ENCODE assay signal across 26 cellular contexts in genomic region chr2:56542213-56542612, GRCh38.
A peak's percentile ranks its signal among the peaks of the same experiment; 100 is the strongest.
DNase-seq lines count a peak whose midpoint lies in the region; ATAC-seq, FAIRE-seq and TF ChIP-seq lines count a peak whose summit lies in the region.
"Had no signal": no experiment of that assay in that cellular context is flagged by ENCODE, and none has a peak within 500 bp of the region (broad histone marks: within the 10 kb centered on the region; RNA-seq: fewer than 3 reads in every experiment).

No MANE protein-coding gene starts in this region.

- TF ChIP-seq CTCF in HepG2 (CRISPR knock-in tag; IDR thresholded peaks at IDR 0.05) (no peak), right lobe of liver (IDR thresholded peaks at IDR 0.05) (no peak), IMR-90 (conservative IDR thresholded peaks at IDR 0.05; ENCODE audit: low read depth, low read length) (no peak)

- H3K9me1 ChIP-seq in IMR-90 (ENCODE audit: insufficient read depth, low read length): no peaks in the 10 kb centered on the region

- H2BK20ac ChIP-seq in IMR-90 (ENCODE audit: low read depth, low read length): no peak overlapping the region

- H4K8ac ChIP-seq in IMR-90 (ENCODE audit: low read depth in 2 of 2, low read length in 2 of 2): no peak overlapping the region

- no peak overlapping the region for H2AK9ac ChIP-seq in IMR-90 (replicated peaks; ENCODE audit: low read depth, low read length, poor library complexity)

- no peak overlapping the region for H3K18ac ChIP-seq in IMR-90 (ENCODE audit: low read depth, low read length)

- ATAC-seq in HepG2 (no peak), right lobe of liver (no peak), IMR-90 (ENCODE audit: low read depth) (no peak)
- ATAC-seq: GM12878 had no signal

- DNase-seq in HepG2 (ENCODE audit: low spot score): no peak
- DNase-seq in right lobe of liver: no peak
- DNase-seq in H54 (ENCODE audit: insufficient read length, low spot score): no peak
- no peak for DNase-seq in IMR-90
- no peak for DNase-seq in AG20443 (ENCODE audit: low spot score)
- no peak for DNase-seq in urothelium cell line (ENCODE audit: low spot score)
- no peak for DNase-seq in NK-92 (lab: John Stamatoyannopoulos, UW; ENCODE audit: unreplicated experiment)
- DNase-seq: 8988T; BE2C; C1 segment of cervical spinal cord; CD4-positive, alpha-beta memory T cell; CD4-positive, CD25-positive, alpha-beta regulatory T cell; CD8-positive, alpha-beta memory T cell; COR-L47; DMS 273 treated with DMSO at 0.1 percent for 48 hours; DMS153; DMS53; DMS79; DND-41; EL; GDM1 had no signal

- no peaks in the 10 kb centered on the region for H3K4me1 ChIP-seq in HepG2 (ENCODE audit: insufficient read depth, low read length)
- H3K4me1 ChIP-seq in right lobe of liver: no peaks in the 10 kb centered on the region
- no peaks in the 10 kb centered on the region for H3K4me1 ChIP-seq in IMR-90 (ENCODE audit: control insufficient read depth, insufficient read depth, low read length)
- H3K4me1 ChIP-seq: BE2C had no signal

- CTCF ChIA-PET in HepG2 (lab: Yijun Ruan, JAX; ENCODE audit: low intra/inter-chr PET ratio, low total read pairs): no interaction called here
- CTCF ChIA-PET in IMR-90 (lab: Yijun Ruan, JAX): interaction anchor here (0.6 kb wide), 2 partner anchors 53 to 718 kb away, joined by 4 to 8 read pairs; no protein-coding TSS in a partner anchor

- no peak overlapping the region for H2BK5ac ChIP-seq in IMR-90 (ENCODE audit: low read depth, low read length, poor library complexity, severe bottlenecking)

- FAIRE-seq in HepG2 (lab: Jason Lieb, UNC) (no peak), H54 (lab: Jason Lieb, UNC) (peak; percentile 36), urothelium cell line (lab: Jason Lieb, UNC) (no peak)
- FAIRE-seq: A204.1, GM12878, GM12892, GM18507 had no signal

- H4K20me1 ChIP-seq in HepG2 (ENCODE audit: insufficient read depth, low read length) (no peaks in the 10 kb centered on the region), IMR-90 (ENCODE audit: insufficient read depth, low read length) (no peaks in the 10 kb centered on the region)
- H4K20me1 ChIP-seq: BLaER1 had no signal

- no peak overlapping the region for H4K91ac ChIP-seq in IMR-90 (ENCODE audit: insufficient read depth, low read depth, low read length)

- no peak for TF ChIP-seq EP300 in HepG2 (IDR thresholded peaks at IDR 0.05; ENCODE audit: low read depth in 2 of 2, low read length in 2 of 2)
- no peak for TF ChIP-seq EP300 in HepG2 (CRISPR knock-in tag; IDR thresholded peaks at IDR 0.05; ENCODE audit: borderline replicate concordance)

- TF ChIP-seq RAD21 in HepG2 (CRISPR knock-in tag; IDR thresholded peaks at IDR 0.05) (no peak), IMR-90 (IDR thresholded peaks at IDR 0.05; ENCODE audit: low read length) (no peak)

- no peak overlapping the region for H2AK5ac ChIP-seq in IMR-90 (ENCODE audit: low read depth, low read length)

- no peaks in the 10 kb centered on the region for H3K36me3 ChIP-seq in HepG2 (replicated peaks in 1 of 2; ENCODE audit: control insufficient read depth in 1 of 2, insufficient read depth in 2 of 2, low read length in 2 of 2)
- H3K36me3 ChIP-seq in right lobe of liver: no peaks in the 10 kb centered on the region
- H3K36me3 ChIP-seq in IMR-90 (ENCODE audit: control insufficient read depth, insufficient read depth, low read length): no peaks in the 10 kb centered on the region
- H3K36me3 ChIP-seq: BE2C, BLaER1 had no signal

- BruUV-seq in HepG2 (replicated peaks; lab: Mats Ljungman, UMichigan) (no TSS peak), IMR-90 (replicated peaks; lab: Mats Ljungman, UMichigan) (no TSS peak)

- H3K4ac ChIP-seq in IMR-90 (ENCODE audit: low read depth, low read length): no peak overlapping the region

- dilution Hi-C loops in IMR-90 (cut with HindIII; ENCODE audit: low sequenced_read_pairs, unreplicated experiment): no loop called here

- POLR2A ChIA-PET in HepG2 (lab: Yijun Ruan, JAX) (no interaction called here), IMR-90 (lab: Charles Lee; ENCODE audit: unreplicated experiment) (interaction anchor here (0.6 kb wide), 1 partner anchor 89 kb away, joined by 19 read pairs; no protein-coding TSS in a partner anchor)

- no peaks in the 10 kb centered on the region for H3K27me3 ChIP-seq in HepG2 (ENCODE audit: control insufficient read depth in 1 of 2, insufficient read depth in 2 of 2, low read length in 2 of 2)
- H3K27me3 ChIP-seq in right lobe of liver: no peaks in the 10 kb centered on the region
- no peaks in the 10 kb centered on the region for H3K27me3 ChIP-seq in IMR-90 (ENCODE audit: control insufficient read depth, insufficient read depth, low read length)
- H3K27me3 ChIP-seq: BE2C, BLaER1 had no signal

- H3K79me1 ChIP-seq in IMR-90 (ENCODE audit: low read depth in 1 of 2, low read length in 2 of 2): no peaks in the 10 kb centered on the region

- no peak overlapping the region for H2AFZ ChIP-seq in HepG2 (ENCODE audit: low read length)
- no peak overlapping the region for H2AFZ ChIP-seq in IMR-90 (replicated peaks; ENCODE audit: low read length, poor library complexity)

- TF ChIP-seq POLR2A in HepG2 (IDR thresholded peaks at IDR 0.05; ENCODE audit: insufficient read depth in 1 of 2, low read depth in 2 of 2, low read length in 2 of 2) (no peak), right lobe of liver (IDR thresholded peaks at IDR 0.05) (no peak), H54 (IDR thresholded peaks at IDR 0.05; ENCODE audit: low read depth, low read length) (no peak), IMR-90 (IDR thresholded peaks at IDR 0.05; ENCODE audit: low read depth, low read length) (no peak)

- H3K4me2 ChIP-seq in HepG2 (ENCODE audit: low read depth, low read length) (no peak overlapping the region), IMR-90 (ENCODE audit: low read depth, low read length) (no peak overlapping the region)
- H3K4me2 ChIP-seq: BLaER1 had no signal

- intact Hi-C loops in HepG2 (cut with micrococcal nuclease; ENCODE audit: unreplicated experiment): no loop called here
- intact Hi-C loops in right lobe of liver (cut with DNase I): no loop called here
- intact Hi-C loops in IMR-90 (cut with micrococcal nuclease): no loop called here

- no peaks in the 10 kb centered on the region for H3K79me2 ChIP-seq in HepG2 (ENCODE audit: insufficient read depth, low read length)

- no peak overlapping the region for H3K23ac ChIP-seq in IMR-90 (ENCODE audit: low read depth, low read length)

- H3K9ac ChIP-seq in HepG2 (ENCODE audit: insufficient read depth, low read depth, low read length): no peak overlapping the region
- no peak overlapping the region for H3K9ac ChIP-seq in IMR-90 (ENCODE audit: low read depth, low read length)
- H3K9ac ChIP-seq: BLaER1 had no signal

- no peak overlapping the region for H3K56ac ChIP-seq in IMR-90 (ENCODE audit: extremely low read depth, insufficient read depth, low read length)

- in situ Hi-C loops in HepG2 (cut with HindIII; ENCODE audit: extremely low pct_ligation_motif_present, low pct_unique_long_range_greater_than_20kb): no loop called here
- in situ Hi-C loops in IMR-90 (cut with MboI; ENCODE audit: low sequenced_read_pairs): no loop called here

- no peak overlapping the region for H2BK120ac ChIP-seq in IMR-90 (ENCODE audit: low read depth, low read length)

- H3K14ac ChIP-seq in IMR-90 (replicated peaks; ENCODE audit: low read depth, low read length): no peak overlapping the region

- H3K9me3 ChIP-seq in HepG2 (ENCODE audit: low read length) (0 out of 2 replicates have a peak, but pooled peaks cover 5% of the 10 kb centered on the region), right lobe of liver (no peaks in the 10 kb centered on the region), IMR-90 (ENCODE audit: control insufficient read depth, insufficient read depth, low read length) (peaks cover 2% of the 10 kb centered on the region)
- H3K9me3 ChIP-seq: BE2C, BLaER1 had no signal

- no peak overlapping the region for H3K27ac ChIP-seq in HepG2 (ENCODE audit: extremely low read length, insufficient read depth, low read length)
- H3K27ac ChIP-seq in right lobe of liver: no peak overlapping the region
- no peak overlapping the region for H3K27ac ChIP-seq in IMR-90 (ENCODE audit: insufficient read depth, low read length)
- H3K27ac ChIP-seq: BLaER1 had no signal

- H2BK15ac ChIP-seq in IMR-90 (ENCODE audit: low read depth, low read length): no peak overlapping the region

- H3K4me3 ChIP-seq in HepG2 (replicated peaks in 1 of 3; ENCODE audit: insufficient read depth in 1 of 3, low read depth in 2 of 3, low read length in 3 of 3) (no peak overlapping the region), right lobe of liver (no peak overlapping the region), IMR-90 (ENCODE audit: insufficient read depth, low read depth, low read length) (no peak overlapping the region)
- H3K4me3 ChIP-seq: BLaER1, GM12878 had no signal

- no peak overlapping the region for H4K5ac ChIP-seq in IMR-90 (ENCODE audit: low read depth, low read length)

TF ChIP-seq in HepG2, 621 proteins besides CTCF, POLR2A, EP300 and RAD21:
- TF ChIP-seq MAFF (IDR thresholded peaks at IDR 0.05; ENCODE audit: low read depth, low read length) (peak; percentile 62; the same call in 1 of the 2 replicates), MAFK (conservative IDR thresholded peaks at IDR 0.05 in 1 of 2, IDR thresholded peaks at IDR 0.05 in 1 of 2; ENCODE audit: low read length in 2 of 2) (peak; percentile 42 to 79; a peak in 3 of 4 replicates), SIX4 (CRISPR knock-in tag; IDR thresholded peaks at IDR 0.05) (no peak)

TF ChIP-seq in IMR-90, 13 proteins besides CTCF, POLR2A, EP300 and RAD21:
- TF ChIP-seq MXI1 (IDR thresholded peaks at IDR 0.05; ENCODE audit: borderline replicate concordance, low read depth, low read length) (no peak), MAFK (IDR thresholded peaks at IDR 0.05; ENCODE audit: low read depth, low read length) (peak; percentile 41), USF2 (IDR thresholded peaks at IDR 0.05; ENCODE audit: low read depth, low read length) (no peak), RCOR1 (IDR thresholded peaks at IDR 0.05; ENCODE audit: insufficient replicate concordance, low read length) (no peak)
